ENCODE assay signal across 8 cellular contexts in the genomic region with DNA sequence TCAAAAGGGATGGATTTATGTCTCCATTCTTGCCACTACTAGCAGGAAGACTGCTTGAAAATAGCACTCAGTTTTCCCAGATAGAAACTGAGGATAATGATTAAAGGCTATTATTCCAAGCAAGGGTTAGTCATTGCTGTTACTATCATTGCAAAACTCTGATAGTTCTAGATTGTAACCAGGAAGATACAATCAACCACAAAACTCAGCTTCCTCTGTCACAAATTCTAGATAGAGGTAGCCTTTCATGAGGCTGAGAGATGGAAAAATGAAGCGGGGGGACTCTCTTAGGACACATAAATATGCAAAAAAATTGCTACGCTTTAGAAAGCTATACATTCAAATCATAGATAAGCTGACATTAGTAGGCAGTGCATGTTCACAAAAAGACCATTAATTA. TPM values are rescaled to one million over a fixed set of nuclear protein-coding genes. Genes with fewer than 3 reads are reported as not detected.
DNase-seq lines count a peak whose midpoint lies in the region; ATAC-seq and TF ChIP-seq lines count a peak whose summit lies in the region.

No MANE protein-coding gene starts in this region.

- peaks cover 76% of the 10 kb centered on the region for H3K4me1 ChIP-seq in CD8-positive, alpha-beta T cell (ENCODE audit: insufficient read depth, low read length)

- no peaks in the 10 kb centered on the region for H3K36me3 ChIP-seq in CD8-positive, alpha-beta T cell (ENCODE audit: insufficient read depth, low read length)

- POLR2A ChIA-PET in CD8-positive, alpha-beta T cell (lab: Charles Lee), result interaction anchor here (0.8 to 1.9 kb wide), 6 partner anchors 9 to 22 kb away, joined by 3 to 10 read pairs (median 4); no protein-coding TSS in a partner anchor

- TF ChIP-seq CTCF in CD8-positive, alpha-beta T cell (IDR thresholded peaks at IDR 0.05), result no peak
- TF ChIP-seq CTCF in nephron (IDR thresholded peaks at IDR 0.05; ENCODE audit: unreplicated experiment in 3 of 3), result no peak

- H3K4me3 ChIP-seq in CD8-positive, alpha-beta T cell (ENCODE audit: low read depth, low read length), result peak overlapping the region; percentile 39

- CTCF ChIA-PET in CD8-positive, alpha-beta T cell (lab: Charles Lee), result interaction anchor here (1.0 to 2.2 kb wide), 4 partner anchors 13 to 48 kb away, joined by 3 to 12 read pairs (median 4); no protein-coding TSS in a partner anchor

- no peaks in the 10 kb centered on the region for H3K27me3 ChIP-seq in CD8-positive, alpha-beta T cell (ENCODE audit: insufficient read depth, low read length)

- H3K27ac ChIP-seq in CD8-positive, alpha-beta T cell (ENCODE audit: low read depth, low read length), result peak overlapping the region; percentile 63

- no peaks in the 10 kb centered on the region for H3K9me3 Mint-ChIP-seq in CD8-positive, alpha-beta T cell
- H3K9me3 Mint-ChIP-seq in nephron, result no peaks in the 10 kb centered on the region

- ATAC-seq in CD8-positive, alpha-beta T cell, result peak; percentile 43

- H3K4me1 Mint-ChIP-seq in CD8-positive, alpha-beta T cell (ENCODE audit: low read depth), result peaks cover 76% of the 10 kb centered on the region
- H3K4me1 Mint-ChIP-seq in nephron, result peaks cover 18% of the 10 kb centered on the region

- no peaks in the 10 kb centered on the region for H3K9me3 ChIP-seq in CD8-positive, alpha-beta T cell (ENCODE audit: low read length)

- peak overlapping the region; percentile 89 for H3K4me3 Mint-ChIP-seq in CD8-positive, alpha-beta T cell
- H3K4me3 Mint-ChIP-seq in nephron, result peak overlapping the region in 2 of 3 experiments; percentile 13 to 50

- intact Hi-C loops in CD8-positive, alpha-beta T cell (cut with DNase I, micrococcal nuclease), result loop anchor here (1.0 to 10.0 kb wide), 8 partner anchors 10 to 1930 kb away; a partner anchor contains a TSS

- peak overlapping the region; percentile 93 for H3K27ac Mint-ChIP-seq in CD8-positive, alpha-beta T cell
- peak overlapping the region; percentile 59 to 84 (median 79) for H3K27ac Mint-ChIP-seq in nephron

- H3K27me3 Mint-ChIP-seq in CD8-positive, alpha-beta T cell (ENCODE audit: low read depth), result no peaks in the 10 kb centered on the region
- H3K27me3 Mint-ChIP-seq in nephron (ENCODE audit: low read depth), result no peaks in the 10 kb centered on the region

- peaks cover 23% of the 10 kb centered on the region for H3K36me3 Mint-ChIP-seq in CD8-positive, alpha-beta T cell
- no peaks in the 10 kb centered on the region for H3K36me3 Mint-ChIP-seq in nephron (ENCODE audit: low read depth)

- DNase-seq in CD8-positive, alpha-beta T cell, result peak in 1 of 7 experiments; percentile 20
- peak; percentile 22 to 40 for DNase-seq in NCI-H526 (lab: John Stamatoyannopoulos, UW)
- DNase-seq in central memory CD4-positive, alpha-beta T cell, result peak; percentile 68
- DNase-seq in ureter (ENCODE audit: low spot score), result no peak
- no peak for DNase-seq in superior temporal gyrus (ENCODE audit: extremely low spot score)
- no peak for DNase-seq in stimulated activated CD4-positive, alpha-beta T cell treated with anti-CD3 and anti-CD28 coated beads, Interleukin-2, amount 100 ng/mL, for 48 hours
- no peak for DNase-seq in stimulated activated CD4-positive, alpha-beta T cell treated with anti-CD3 and anti-CD28 coated beads, Interleukin-1b, Interleukin-23, amount 100 ng/mL, for 48 hours

RNA-seq across cellular contexts. Expression of a gene that starts 3.1 kb away (rescaled TPM):
- total RNA-seq in CD8-positive, alpha-beta T cell, result 100 to 1,000 TPM; 163 to 167 TPM
- total RNA-seq in ureter, result 175 TPM

Comparison
In these comparisons a context has a peak if more than half of its experiments do, and no peak if none do; other contexts are left out.
1. DNase-seq: peak in NCI-H526 (2 of 2) and central memory CD4-positive, alpha-beta T cell (single experiment); none in ureter (single experiment), superior temporal gyrus (single experiment), stimulated activated CD4-positive, alpha-beta T cell treated with anti-CD3 and anti-CD28 coated beads, Interleukin-2, amount 100 ng/mL, for 48 hours (0 of 2) and stimulated activated CD4-positive, alpha-beta T cell treated with anti-CD3 and anti-CD28 coated beads, Interleukin-1b, Interleukin-23, amount 100 ng/mL, for 48 hours (single experiment).